In genomic region chr12:27252934-27253333, GRCh38 we compare ENCODE assay signal across 20 cellular contexts. TPM values are rescaled to one million over a fixed set of nuclear protein-coding genes. Genes with fewer than 3 reads are reported as not detected.
DNase-seq lines count a peak whose midpoint lies in the region; ATAC-seq and TF ChIP-seq lines count a peak whose summit lies in the region.
"Had no signal": no experiment of that assay in that cellular context is flagged by ENCODE, and none has a peak within 500 bp of the region (broad histone marks: within the 10 kb centered on the region; RNA-seq: fewer than 3 reads in every experiment).

No MANE protein-coding gene starts in this region.

- H3K27me3 ChIP-seq in rectal smooth muscle tissue (ENCODE audit: control insufficient read depth, insufficient read depth, low read length) (no peaks in the 10 kb centered on the region), mammary epithelial cell (ENCODE audit: insufficient read depth, low read length) (no peaks in the 10 kb centered on the region)
- H3K27me3 ChIP-seq: body of pancreas, right lobe of liver, suprapubic skin had no signal

- 93% methylated on average over 2 of the region's 2 CpGs for WGBS in mammary epithelial cell (ENCODE audit: low coverage, missing lambda C conversion rate)

- H3K36me3 Mint-ChIP-seq in MCF 10A (ENCODE audit: insufficient read depth, unreplicated experiment) = no peaks in the 10 kb centered on the region
- peaks cover 54% of the 10 kb centered on the region for H3K36me3 Mint-ChIP-seq in stimulated activated memory B cell treated with anti-CD40 and anti-IgM and Interleukin-4, amounts not matched to agents 10 μg/mL and 1 μg/mL and 100 μg/mL, for 72 hours

- H3K9me3 Mint-ChIP-seq in MCF 10A (ENCODE audit: unreplicated experiment) = no peaks in the 10 kb centered on the region
- H3K9me3 Mint-ChIP-seq in stimulated activated memory B cell treated with anti-CD40 and anti-IgM and Interleukin-4, amounts not matched to agents 10 μg/mL and 1 μg/mL and 100 μg/mL, for 72 hours = peaks cover 2% of the 10 kb centered on the region
- H3K9me3 Mint-ChIP-seq: immature natural killer cell; T-helper 2 cell treated with Interferon-gamma antibody and Interleukin-4, amounts not matched to agents 5 μg/mL and 100 μg/mL, for 36 hours had no signal

- no peak overlapping the region for H3K4me3 Mint-ChIP-seq in MCF 10A (ENCODE audit: unreplicated experiment)
- no peak overlapping the region for H3K4me3 Mint-ChIP-seq in stimulated activated memory B cell treated with anti-CD40 and anti-IgM and Interleukin-4, amounts not matched to agents 10 μg/mL and 1 μg/mL and 100 μg/mL, for 72 hours
- H3K4me3 Mint-ChIP-seq: immature natural killer cell; T-helper 2 cell treated with Interferon-gamma antibody and Interleukin-4, amounts not matched to agents 5 μg/mL and 100 μg/mL, for 36 hours had no signal

- in situ Hi-C loops in mammary epithelial cell (cut with MboI; ENCODE audit: low sequenced_read_pairs in 2 of 2) = no loop called here

- BruUV-seq in mammary epithelial cell (replicated peaks; lab: Mats Ljungman, UMichigan) (no TSS peak), MCF 10A (replicated peaks; lab: Mats Ljungman, UMichigan) (no TSS peak)

- H3K4me1 ChIP-seq in rectal smooth muscle tissue (ENCODE audit: control insufficient read depth, insufficient read depth, low read length) (peaks cover 31% of the 10 kb centered on the region), mammary epithelial cell (ENCODE audit: insufficient read depth, low read length) (no peaks in the 10 kb centered on the region)
- H3K4me1 ChIP-seq: suprapubic skin had no signal

- H3K4me2 ChIP-seq in mammary epithelial cell (ENCODE audit: insufficient read depth, low read depth, low read length) = no peak overlapping the region

- H3K27ac Mint-ChIP-seq in MCF 10A (ENCODE audit: low read depth, unreplicated experiment) = no peak overlapping the region
- H3K27ac Mint-ChIP-seq in stimulated activated memory B cell treated with anti-CD40 and anti-IgM and Interleukin-4, amounts not matched to agents 10 μg/mL and 1 μg/mL and 100 μg/mL, for 72 hours = no peak overlapping the region
- H3K27ac Mint-ChIP-seq: T-helper 2 cell treated with Interferon-gamma antibody and Interleukin-4, amounts not matched to agents 5 μg/mL and 100 μg/mL, for 36 hours had no signal

- ATAC-seq in GM18517 (IDR thresholded peaks at IDR 0.05; ENCODE audit: unreplicated experiment) (peak; percentile 67), HG02678 (IDR thresholded peaks at IDR 0.05; ENCODE audit: unreplicated experiment) (peak; percentile 76)
- no peak for ATAC-seq in stimulated activated memory B cell treated with anti-CD40 and anti-IgM and Interleukin-4, amounts not matched to agents 10 μg/mL and 1 μg/mL and 100 μg/mL, for 72 hours
- ATAC-seq: body of pancreas, esophagus mucosa had no signal

- CTCF ChIA-PET in mammary epithelial cell (lab: Charles Lee; ENCODE audit: low non-redundant PET) = no interaction called here
- CTCF ChIA-PET in MCF 10A (lab: Yijun Ruan, JAX) = interaction anchor here (1.2 to 1.5 kb wide), 2 partner anchors 52 to 237 kb away, joined by 3 to 8 read pairs; no protein-coding TSS in a partner anchor

- dilution Hi-C loops in mammary epithelial cell (cut with HindIII; ENCODE audit: low sequenced_read_pairs) = no loop called here

- POLR2A ChIA-PET in MCF 10A (lab: Yijun Ruan, JAX) = interaction anchor here (1.6 to 3.4 kb wide), 2 partner anchors 8 to 12 kb away, joined by 3 to 21 read pairs; partner anchors contain the start of gene STK38L

- TF ChIP-seq CTCF in coronary artery (IDR thresholded peaks at IDR 0.05) (no peak), mammary epithelial cell (conservative IDR thresholded peaks at IDR 0.05 in 1 of 2, IDR thresholded peaks at IDR 0.05 in 1 of 2; ENCODE audit: extremely low read depth in 1 of 2, insufficient read depth in 1 of 2, low read depth in 1 of 2, low read length in 2 of 2) (no peak), MCF 10A (IDR thresholded peaks at IDR 0.05; ENCODE audit: unreplicated experiment) (no peak)

- H3K9ac ChIP-seq in rectal smooth muscle tissue (ENCODE audit: low read length) (no peak overlapping the region), mammary epithelial cell (ENCODE audit: insufficient read depth, low read length) (no peak overlapping the region)

- peaks cover 71% of the 10 kb centered on the region for H3K79me2 ChIP-seq in mammary epithelial cell (ENCODE audit: insufficient read depth, low read length)

- H3K27ac ChIP-seq in coronary artery = peak overlapping the region in 1 of 2 donors; percentile 61
- H3K27ac ChIP-seq in rectal smooth muscle tissue (ENCODE audit: low read depth, low read length) = peak overlapping the region; percentile 47
- H3K27ac ChIP-seq in mammary epithelial cell (ENCODE audit: insufficient read depth, low read depth, low read length) = no peak overlapping the region
- H3K27ac ChIP-seq: body of pancreas, right lobe of liver, suprapubic skin had no signal

- H3K4me3 ChIP-seq in coronary artery (peak overlapping the region; percentile 32), rectal smooth muscle tissue (ENCODE audit: low read length) (peak overlapping the region; percentile 31), mammary epithelial cell (replicated peaks in 1 of 3; ENCODE audit: insufficient read depth in 1 of 3, low read depth in 2 of 3, low read length in 3 of 3) (no peak overlapping the region)
- H3K4me3 ChIP-seq: body of pancreas, right lobe of liver, suprapubic skin had no signal

- no peaks in the 10 kb centered on the region for H3K27me3 Mint-ChIP-seq in MCF 10A (ENCODE audit: insufficient read depth, unreplicated experiment)
- H3K27me3 Mint-ChIP-seq in stimulated activated memory B cell treated with anti-CD40 and anti-IgM and Interleukin-4, amounts not matched to agents 10 μg/mL and 1 μg/mL and 100 μg/mL, for 72 hours = no peaks in the 10 kb centered on the region

- H3K4me1 Mint-ChIP-seq in MCF 10A (ENCODE audit: insufficient read depth, unreplicated experiment) = peaks cover 14% of the 10 kb centered on the region
- H3K4me1 Mint-ChIP-seq in stimulated activated memory B cell treated with anti-CD40 and anti-IgM and Interleukin-4, amounts not matched to agents 10 μg/mL and 1 μg/mL and 100 μg/mL, for 72 hours = peaks cover 45% of the 10 kb centered on the region

- H3K36me3 ChIP-seq in rectal smooth muscle tissue (ENCODE audit: control insufficient read depth, insufficient read depth, low read length) (no peaks in the 10 kb centered on the region), mammary epithelial cell (ENCODE audit: insufficient read depth, low read length) (no peaks in the 10 kb centered on the region)
- H3K36me3 ChIP-seq: right lobe of liver, suprapubic skin had no signal

- DNase-seq in coronary artery (ENCODE audit: low spot score) (no peak), mammary epithelial cell (no peak), MCF 10A (ENCODE audit: unreplicated experiment) (no peak), putamen (ENCODE audit: low spot score) (no peak)
- DNase-seq: activated naive CD4-positive, alpha-beta T cell treated with anti-CD3 and anti-CD28 coated beads, Interleukin-2, amount 50 U/mL, for 16 hours; body of pancreas; glutamatergic neuron; immature natural killer cell; mesenchymal stem cell; NCI-H146; right lobe of liver; SIG-M5; stimulated activated CD4-positive, alpha-beta T cell treated with anti-CD3 and anti-CD28 coated beads, Interleukin-2, amount 100 ng/mL, for 48 hours had no signal

- no peaks in the 10 kb centered on the region for H3K9me3 ChIP-seq in mammary epithelial cell (replicated peaks; ENCODE audit: insufficient read depth, low read length)
- H3K9me3 ChIP-seq: body of pancreas, right lobe of liver, suprapubic skin had no signal

- H4K20me1 ChIP-seq in mammary epithelial cell (ENCODE audit: insufficient read depth, low read length) = no peaks in the 10 kb centered on the region

- intact Hi-C loops in mammary epithelial cell (cut with micrococcal nuclease) (no loop called here), MCF 10A (cut with micrococcal nuclease) (no loop called here)

- H2AFZ ChIP-seq in mammary epithelial cell (ENCODE audit: low read depth, low read length) = no peak overlapping the region

RNA-seq across cellular contexts. Expression of gene STK38L, which starts 8.8 kb away (rescaled TPM):
- 10 to 100 TPM; 30.9 to 33.2 TPM for total RNA-seq in mammary epithelial cell
- polyA plus RNA-seq in mammary epithelial cell = 5.3 TPM
- 9.0 TPM for polyA minus RNA-seq in mammary epithelial cell
- total RNA-seq in MCF 10A (2022) = 18.1 and 19.9 TPM in 2 replicates

Comparison
In these comparisons a context has a peak if more than half of its experiments do, and no peak if none do; other contexts are left out.
1. H3K4me3 ChIP-seq: peak in coronary artery (single experiment) and rectal smooth muscle tissue (single experiment); none in mammary epithelial cell (0 of 3).